In the genomic region with DNA sequence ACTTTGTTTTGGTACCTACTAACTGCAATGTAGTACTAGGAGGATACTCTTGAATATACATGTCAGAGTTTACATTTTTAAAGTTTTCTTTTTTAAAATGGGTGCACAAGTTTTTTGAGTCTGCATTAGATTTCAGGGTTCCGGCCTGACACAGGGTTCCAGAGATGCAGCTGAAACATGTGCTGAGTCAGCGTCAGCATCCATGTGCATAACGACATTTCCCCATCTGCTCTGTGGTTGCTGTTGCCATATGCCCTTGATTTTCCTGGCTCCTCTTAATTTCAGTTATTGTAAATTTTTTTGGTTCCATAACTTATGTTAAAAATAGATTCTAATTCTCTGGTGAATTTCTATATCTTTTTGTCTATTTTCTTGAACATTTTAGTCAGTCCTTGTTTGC, we compare ENCODE assay signal across 24 cellular contexts. TPM values are rescaled to one million over a fixed set of nuclear protein-coding genes. Genes with fewer than 3 reads are reported as not detected.
DNase-seq lines count a peak whose midpoint lies in the region; ATAC-seq and TF ChIP-seq lines count a peak whose summit lies in the region.
"Had no signal": no experiment of that assay in that cellular context is flagged by ENCODE, and none has a peak within 500 bp of the region (broad histone marks: within the 10 kb centered on the region; RNA-seq: fewer than 3 reads in every experiment).

No MANE protein-coding gene starts in this region.

- no peak overlapping the region for H3K27ac ChIP-seq in gastrocnemius medialis
- H3K27ac ChIP-seq in foreskin keratinocyte, result no peak overlapping the region
- H3K27ac ChIP-seq: BLaER1, GM23248, RWPE1, SK-N-MC had no signal

- H3K4me1 ChIP-seq in gastrocnemius medialis, result no peaks in the 10 kb centered on the region
- H3K4me1 ChIP-seq in foreskin keratinocyte, result no peaks in the 10 kb centered on the region

- H3K27me3 ChIP-seq in gastrocnemius medialis, result no peaks in the 10 kb centered on the region
- H3K27me3 ChIP-seq in foreskin keratinocyte, result peaks cover under 1% of the 10 kb centered on the region
- H3K27me3 ChIP-seq: BLaER1, MG63 had no signal

- TF ChIP-seq POLR2A in gastrocnemius medialis (IDR thresholded peaks at IDR 0.05), result no peak

- in situ Hi-C loops in G401 (cut with HindIII; ENCODE audit: low sequenced_read_pairs), result no loop called here
- in situ Hi-C loops in gastrocnemius medialis (cut with MboI; ENCODE audit: low sequenced_read_pairs in 4 of 4), result no loop called here

- no peak for ATAC-seq in GM18519 (IDR thresholded peaks at IDR 0.05; ENCODE audit: low FRiP score, unreplicated experiment)
- no peak for ATAC-seq in gastrocnemius medialis
- ATAC-seq in foreskin keratinocyte, result no peak
- ATAC-seq: GM12878, T-helper 17 cell had no signal

- intact Hi-C loops in gastrocnemius medialis (cut with DNase I; ENCODE audit: low total_unique reads), result no loop called here

- H3K9me3 ChIP-seq in gastrocnemius medialis, result no peaks in the 10 kb centered on the region
- H3K9me3 ChIP-seq: BLaER1, MG63 had no signal

- no peaks in the 10 kb centered on the region for H3K36me3 ChIP-seq in gastrocnemius medialis
- H3K36me3 ChIP-seq: BLaER1, MG63 had no signal

- no peak overlapping the region for H3K4me3 ChIP-seq in gastrocnemius medialis
- H3K4me3 ChIP-seq: BLaER1, GM12878, GM23248, MG63, SK-N-MC had no signal

- no peak for TF ChIP-seq CTCF in gastrocnemius medialis (IDR thresholded peaks at IDR 0.05 in 4 of 5, conservative IDR thresholded peaks at IDR 0.05 in 1 of 5)
- no peak for TF ChIP-seq CTCF in foreskin keratinocyte (conservative IDR thresholded peaks at IDR 0.05)

- DNase-seq in AG08395 (ENCODE audit: low spot score) (peak; percentile 14), G401 (ENCODE audit: low spot score) (peak; percentile 71), NCI-H2171 treated with DMSO at 0.1 percent for 48 hours (lab: John Stamatoyannopoulos, UW) (peak; percentile 85), cerebellum (ENCODE audit: low spot score) (peak; percentile 52), COLO668 (lab: John Stamatoyannopoulos, UW; ENCODE audit: unreplicated experiment) (no peak), gastrocnemius medialis (no peak), foreskin keratinocyte (no peak)
- DNase-seq: Calu3; CD4-positive, alpha-beta T cell; EL; GM23248; MG63; NCI-H1417; NCI-H1930; NCI-H345; NK-92 treated with Interleukin-12 subunit alpha and Interleukin-12 subunit beta, amount 100 ng/mL, for 24 hours; SHP77 treated with DMSO at 0.1 percent for 48 hours; SW 1271; T-helper 17 cell had no signal

RNA-seq across cellular contexts. Expression of a gene that starts 12.3 kb away (rescaled TPM):
- total RNA-seq in G401 (2014; rRNA removed; shearing (Covaris generic)), result 40.5 and 64.3 TPM in 2 replicates
- total RNA-seq in cerebellum (15.6 TPM), gastrocnemius medialis (10 to 100 TPM; 18.6 to 32.8 (median 23.5) TPM), foreskin keratinocyte (31.3 and 32.5 TPM in 2 replicates)
- 31.8 and 35.3 TPM in 2 replicates for polyA plus RNA-seq in foreskin keratinocyte

RNA-seq across cellular contexts. Expression of a gene that starts 27.3 kb away (rescaled TPM):
- total RNA-seq in G401 (2014; rRNA removed; shearing (Covaris generic)), result 3.0 and 4.3 TPM in 2 replicates
- total RNA-seq in cerebellum (18.5 TPM), gastrocnemius medialis (10 to 100 TPM in 1 of 4 donors, 1 to 10 TPM in 3; 4.6 to 11.1 (median 5.0) TPM), foreskin keratinocyte (8.1 and 9.2 TPM in 2 replicates)
- 7.8 and 8.2 TPM in 2 replicates for polyA plus RNA-seq in foreskin keratinocyte

Comparison
In these comparisons a context has a peak if more than half of its experiments do, and no peak if none do; other contexts are left out.
1. DNase-seq: peak in AG08395 (single experiment), G401 (single experiment), NCI-H2171 treated with DMSO at 0.1 percent for 48 hours (single experiment) and cerebellum (single experiment); none in COLO668 (single experiment), gastrocnemius medialis (0 of 2) and foreskin keratinocyte (0 of 2).